Comparison of ENCODE assay signal across 8 cellular contexts in the genomic region with DNA sequence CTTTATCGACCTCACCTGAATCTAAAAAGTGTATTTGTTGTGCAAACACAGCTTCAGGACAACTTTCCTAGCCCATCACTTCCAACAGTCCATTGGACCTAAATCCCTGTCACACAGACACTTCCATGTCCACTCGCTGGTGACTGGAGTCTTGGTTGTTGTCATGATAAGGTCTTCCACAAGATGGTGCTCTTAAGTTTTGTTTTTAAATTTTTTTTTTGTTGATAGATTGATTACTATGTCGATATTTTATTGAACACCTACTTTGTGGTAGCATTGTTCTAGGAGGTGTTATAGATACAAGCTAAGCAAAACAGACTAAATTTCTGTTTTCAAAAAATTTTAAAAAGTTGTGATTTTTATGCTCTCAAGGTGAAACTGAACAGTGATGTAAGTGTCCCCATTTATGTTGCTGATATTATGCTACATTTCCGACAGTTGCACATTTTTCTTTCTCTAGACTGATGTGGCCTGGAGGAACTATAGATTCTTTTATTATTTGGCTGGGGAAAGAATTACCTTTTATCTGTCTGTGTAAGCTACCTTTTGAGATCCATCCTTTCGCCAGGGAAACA. TPM values are rescaled to one million over a fixed set of nuclear protein-coding genes. Genes with fewer than 3 reads are reported as not detected.
DNase-seq lines count a peak whose midpoint lies in the region; ATAC-seq and TF ChIP-seq lines count a peak whose summit lies in the region.

No MANE protein-coding gene starts in this region.

- no peak overlapping the region for H3K4me3 Mint-ChIP-seq in MCF 10A (ENCODE audit: unreplicated experiment)
- no peak overlapping the region for H3K4me3 Mint-ChIP-seq in type B pancreatic cell

- DNase-seq in MCF 10A (ENCODE audit: unreplicated experiment) (peak; percentile 40), breast epithelium (ENCODE audit: low spot score in 2 of 2) (no peak), NCI-H146 treated with DMSO at 0.1 percent for 48 hours (lab: John Stamatoyannopoulos, UW; ENCODE audit: unreplicated experiment) (peak; percentile 17), epithelial cell of esophagus (ENCODE audit: low read depth) (peak; percentile 45), type B pancreatic cell (ENCODE audit: extremely low spot score, unreplicated experiment) (no peak), cerebellum (ENCODE audit: low spot score) (no peak)
- no peak for DNase-seq in stimulated activated CD4-positive, alpha-beta T cell treated with anti-CD3 and anti-CD28 coated beads, Interleukin-12 subunit alpha, Interleukin-12 subunit beta, amount 100 ng/mL, for 4 hours

- no peak overlapping the region for H3K27ac ChIP-seq in breast epithelium

- no peak for ATAC-seq in GM18520 (IDR thresholded peaks at IDR 0.05; ENCODE audit: unreplicated experiment)

- H3K4me1 ChIP-seq in breast epithelium = no peaks in the 10 kb centered on the region

- H3K27me3 Mint-ChIP-seq in MCF 10A (ENCODE audit: insufficient read depth, unreplicated experiment) (peaks cover 75% of the 10 kb centered on the region), type B pancreatic cell (peaks cover 32% of the 10 kb centered on the region)

- H3K27ac Mint-ChIP-seq in MCF 10A (ENCODE audit: low read depth, unreplicated experiment) (no peak overlapping the region), type B pancreatic cell (no peak overlapping the region)

- POLR2A ChIA-PET in MCF 10A (lab: Yijun Ruan, JAX) = no interaction called here

- H3K9me3 ChIP-seq in breast epithelium = no peaks in the 10 kb centered on the region

- no peaks in the 10 kb centered on the region for H3K36me3 Mint-ChIP-seq in MCF 10A (ENCODE audit: insufficient read depth, unreplicated experiment)
- no peaks in the 10 kb centered on the region for H3K36me3 Mint-ChIP-seq in type B pancreatic cell

- no peaks in the 10 kb centered on the region for H3K27me3 ChIP-seq in breast epithelium

- H3K4me3 ChIP-seq in breast epithelium (no peak overlapping the region), epithelial cell of esophagus (ENCODE audit: low read length) (no peak overlapping the region)

- H3K36me3 ChIP-seq in breast epithelium = no peaks in the 10 kb centered on the region

- CTCF ChIA-PET in MCF 10A (lab: Yijun Ruan, JAX) = interaction anchor here (0.5 to 5.9 kb wide), 55 partner anchors 8 to 1224 kb away, joined by 3 to 28 read pairs (median 4); a partner anchor contains a TSS

- no peak for TF ChIP-seq POLR2A in breast epithelium (IDR thresholded peaks at IDR 0.05)

- intact Hi-C loops in MCF 10A (cut with micrococcal nuclease) = loop anchor here (1.0 to 2.0 kb wide), 4 partner anchors 95 to 697 kb away; no protein-coding TSS in a partner anchor
- intact Hi-C loops in breast epithelium (cut with DNase I; ENCODE audit: low total_unique reads) = no loop called here

- peaks cover 10% of the 10 kb centered on the region for H3K4me1 Mint-ChIP-seq in MCF 10A (ENCODE audit: insufficient read depth, unreplicated experiment)
- no peaks in the 10 kb centered on the region for H3K4me1 Mint-ChIP-seq in type B pancreatic cell (ENCODE audit: unreplicated experiment)

- peak; percentile 64 for TF ChIP-seq CTCF in MCF 10A (IDR thresholded peaks at IDR 0.05; ENCODE audit: unreplicated experiment)
- TF ChIP-seq CTCF in breast epithelium (IDR thresholded peaks at IDR 0.05) = peak in 1 of 3 donors; percentile 42
- TF ChIP-seq CTCF in epithelial cell of esophagus (IDR thresholded peaks at IDR 0.05; ENCODE audit: insufficient read depth, low read depth, low read length, missing control alignments) = peak; percentile 60
- TF ChIP-seq CTCF in type B pancreatic cell (conservative IDR thresholded peaks at IDR 0.05) = peak; percentile 77

- no TSS peak for BruUV-seq in MCF 10A (replicated peaks; lab: Mats Ljungman, UMichigan)

- no peaks in the 10 kb centered on the region for H3K9me3 Mint-ChIP-seq in MCF 10A (ENCODE audit: unreplicated experiment)
- no peaks in the 10 kb centered on the region for H3K9me3 Mint-ChIP-seq in type B pancreatic cell

RNA-seq across cellular contexts. Expression of a gene that starts 8.1 kb away (rescaled TPM):
- total RNA-seq in MCF 10A (2022) (not detected in 2 replicates), breast epithelium (not detected), type B pancreatic cell (ENCODE audit: low replicate concordance) (not detected in 2 replicates), cerebellum (0.27 TPM)

Comparison
In these comparisons a context has a peak if more than half of its experiments do, and no peak if none do; other contexts are left out.
1. DNase-seq: peak in MCF 10A (single experiment), NCI-H146 treated with DMSO at 0.1 percent for 48 hours (single experiment) and epithelial cell of esophagus (single experiment); none in breast epithelium (0 of 2), type B pancreatic cell (single experiment), stimulated activated CD4-positive, alpha-beta T cell treated with anti-CD3 and anti-CD28 coated beads, Interleukin-12 subunit alpha, Interleukin-12 subunit beta, amount 100 ng/mL, for 4 hours (single experiment) and cerebellum (single experiment).